Comparison of ENCODE assay signal across 24 cellular contexts in genomic region chr1:235045921-235046601, GRCh38.
DNase-seq lines count a peak whose midpoint lies in the region; ATAC-seq, FAIRE-seq and TF ChIP-seq lines count a peak whose summit lies in the region.
"Had no signal": no experiment of that assay in that cellular context is flagged by ENCODE, and none has a peak within 500 bp of the region (broad histone marks: within the 10 kb centered on the region; RNA-seq: fewer than 3 reads in every experiment).

No MANE protein-coding gene starts in this region.

- no peaks in the 10 kb centered on the region for H3K9me3 Mint-ChIP-seq in activated CD8-positive, alpha-beta T cell treated with anti-CD3 and anti-CD28 coated beads for 36 hours
- no peaks in the 10 kb centered on the region for H3K9me3 Mint-ChIP-seq in activated CD8-positive, alpha-beta T cell treated with anti-CD3 and anti-CD28 coated beads, Interleukin-2, amount 10 ng/mL, durations not matched to agents 7 days and 5 days (ENCODE audit: insufficient read depth)
- no peaks in the 10 kb centered on the region for H3K9me3 Mint-ChIP-seq in MCF 10A (ENCODE audit: unreplicated experiment)
- H3K9me3 Mint-ChIP-seq: activated T-cell treated with anti-CD3 and anti-CD28 coated beads, Interleukin-2, amount 50 U/mL, for 4 hours; type B pancreatic cell had no signal

- in situ Hi-C loops in HepG2 (cut with HindIII; ENCODE audit: extremely low pct_ligation_motif_present, low pct_unique_long_range_greater_than_20kb): no loop called here

- FAIRE-seq in kidney (lab: Jason Lieb, UNC) (no peak), HepG2 (lab: Jason Lieb, UNC) (no peak)
- FAIRE-seq: colon, endometrium, GM12892 had no signal

- BruUV-seq in MCF 10A (replicated peaks; lab: Mats Ljungman, UMichigan): no TSS peak
- no TSS peak for BruUV-seq in HepG2 (replicated peaks; lab: Mats Ljungman, UMichigan)

- no peak for DNase-seq in activated CD8-positive, alpha-beta T cell treated with anti-CD3 and anti-CD28 coated beads for 36 hours
- DNase-seq in activated CD8-positive, alpha-beta T cell treated with anti-CD3 and anti-CD28 coated beads, Interleukin-2, amount 10 ng/mL, durations not matched to agents 7 days and 5 days: no peak
- DNase-seq in T-helper 17 cell (no peak), kidney (peak; percentile 43), thyroid gland (no peak), MCF 10A (ENCODE audit: unreplicated experiment) (no peak), HepG2 (ENCODE audit: low spot score) (no peak), NCI-H2107 (lab: John Stamatoyannopoulos, UW) (no peak)
- DNase-seq: activated CD4-positive, alpha-beta T cell treated with anti-CD3 and anti-CD28 coated beads, Interleukin-2, amount 50 U/mL, for 1 hour; activated T-cell treated with anti-CD3 and anti-CD28 coated beads, Interleukin-2, amount 50 U/mL, for 4 hours; body of pancreas; DMS153; NCI-H1694 treated with DMSO at 0.1 percent for 48 hours; NK-92 treated with Interleukin-12 subunit alpha and Interleukin-12 subunit beta, amount 100 ng/mL, for 24 hours; right lobe of liver had no signal

- H4K20me1 ChIP-seq in HepG2 (ENCODE audit: insufficient read depth, low read length): no peaks in the 10 kb centered on the region

- ATAC-seq in activated CD8-positive, alpha-beta T cell treated with anti-CD3 and anti-CD28 coated beads for 36 hours: no peak
- ATAC-seq in activated CD8-positive, alpha-beta T cell treated with anti-CD3 and anti-CD28 coated beads, Interleukin-2, amount 10 ng/mL, durations not matched to agents 7 days and 5 days: no peak
- ATAC-seq in T-helper 17 cell (no peak), HepG2 (no peak)
- ATAC-seq: activated T-cell treated with anti-CD3 and anti-CD28 coated beads, Interleukin-2, amount 50 U/mL, for 4 hours; body of pancreas; HCT116; right lobe of liver had no signal

- TF ChIP-seq CTCF in activated CD8-positive, alpha-beta T cell treated with anti-CD3 and anti-CD28 coated beads for 36 hours (IDR thresholded peaks at IDR 0.05): no peak
- TF ChIP-seq CTCF in kidney (IDR thresholded peaks at IDR 0.05; ENCODE audit: borderline replicate concordance, extremely low read depth, insufficient read depth) (no peak), thyroid gland (IDR thresholded peaks at IDR 0.05) (no peak), MCF 10A (IDR thresholded peaks at IDR 0.05; ENCODE audit: unreplicated experiment) (no peak), HepG2 (CRISPR knock-in tag; IDR thresholded peaks at IDR 0.05) (no peak)

- POLR2A ChIA-PET in activated CD8-positive, alpha-beta T cell treated with anti-CD3 and anti-CD28 coated beads for 36 hours (lab: Charles Lee): interaction anchor here (0.8 kb wide), 1 partner anchor 26 kb away, joined by 3 read pairs; no protein-coding TSS in a partner anchor
- POLR2A ChIA-PET in activated CD8-positive, alpha-beta T cell treated with anti-CD3 and anti-CD28 coated beads, Interleukin-2, amount 10 ng/mL, durations not matched to agents 7 days and 5 days (lab: Charles Lee): no interaction called here
- POLR2A ChIA-PET in MCF 10A (lab: Yijun Ruan, JAX) (interaction anchor here (0.9 to 1.2 kb wide), 3 partner anchors 10 to 33 kb away, joined by 3 read pairs; no protein-coding TSS in a partner anchor), HepG2 (lab: Yijun Ruan, JAX) (no interaction called here)

- TF ChIP-seq POLR2A in thyroid gland (IDR thresholded peaks at IDR 0.05) (no peak), HepG2 (IDR thresholded peaks at IDR 0.05; ENCODE audit: insufficient read depth in 1 of 2, low read depth in 2 of 2, low read length in 2 of 2) (no peak)

- H3K9me3 ChIP-seq in T-helper 17 cell (ENCODE audit: control insufficient read depth, low read length, poor library complexity, severe bottlenecking) (no peaks in the 10 kb centered on the region), kidney (ENCODE audit: control insufficient read depth in 1 of 2, low read length in 2 of 2) (no peaks in the 10 kb centered on the region), thyroid gland (no peaks in the 10 kb centered on the region), HepG2 (ENCODE audit: low read length) (no peaks in the 10 kb centered on the region)
- H3K9me3 ChIP-seq: body of pancreas, right lobe of liver had no signal

- H3K79me2 ChIP-seq in HepG2 (ENCODE audit: insufficient read depth, low read length): no peaks in the 10 kb centered on the region
- H3K79me2 ChIP-seq: parathyroid adenoma had no signal

- no peak overlapping the region for H3K4me3 Mint-ChIP-seq in activated CD8-positive, alpha-beta T cell treated with anti-CD3 and anti-CD28 coated beads for 36 hours
- no peak overlapping the region for H3K4me3 Mint-ChIP-seq in activated CD8-positive, alpha-beta T cell treated with anti-CD3 and anti-CD28 coated beads, Interleukin-2, amount 10 ng/mL, durations not matched to agents 7 days and 5 days
- H3K4me3 Mint-ChIP-seq in T-helper 17 cell (no peak overlapping the region), MCF 10A (ENCODE audit: unreplicated experiment) (no peak overlapping the region)
- H3K4me3 Mint-ChIP-seq: activated naive CD8-positive, alpha-beta T cell; activated T-cell treated with anti-CD3 and anti-CD28 coated beads, Interleukin-2, amount 50 U/mL, for 4 hours; type B pancreatic cell had no signal

- CTCF ChIA-PET in activated CD8-positive, alpha-beta T cell treated with anti-CD3 and anti-CD28 coated beads for 36 hours (lab: Charles Lee): interaction anchor here (0.8 kb wide), 1 partner anchor 38 kb away, joined by 3 read pairs; no protein-coding TSS in a partner anchor
- CTCF ChIA-PET in activated CD8-positive, alpha-beta T cell treated with anti-CD3 and anti-CD28 coated beads, Interleukin-2, amount 10 ng/mL, durations not matched to agents 7 days and 5 days (lab: Charles Lee): no interaction called here
- CTCF ChIA-PET in MCF 10A (lab: Yijun Ruan, JAX): interaction anchor here (1.3 kb wide), 1 partner anchor 21 kb away, joined by 3 read pairs; no protein-coding TSS in a partner anchor
- CTCF ChIA-PET in HepG2 (lab: Yijun Ruan, JAX; ENCODE audit: low intra/inter-chr PET ratio, low total read pairs): no interaction called here

- peaks cover 0 to 6% of the 10 kb centered on the region in 2 donors for H3K4me1 ChIP-seq in kidney (ENCODE audit: control insufficient read depth in 1 of 2, insufficient read depth in 1 of 2, low read depth in 1 of 2, low read length in 2 of 2)
- peaks cover 28 to 37% of the 10 kb centered on the region in 2 donors for H3K4me1 ChIP-seq in thyroid gland
- H3K4me1 ChIP-seq in HepG2 (ENCODE audit: insufficient read depth, low read length): peaks cover 27% of the 10 kb centered on the region
- H3K4me1 ChIP-seq: body of pancreas, parathyroid adenoma had no signal

- H3K4me2 ChIP-seq in HepG2 (ENCODE audit: low read depth, low read length): no peak overlapping the region

- H3K4me3 ChIP-seq in kidney (ENCODE audit: low read length in 2 of 2) (no peak overlapping the region), thyroid gland (replicated peaks in 1 of 3) (no peak overlapping the region), HepG2 (replicated peaks in 1 of 3; ENCODE audit: insufficient read depth in 1 of 3, low read depth in 2 of 3, low read length in 3 of 3) (no peak overlapping the region)
- H3K4me3 ChIP-seq: body of pancreas, lung, right lobe of liver had no signal

- peaks cover 44% of the 10 kb centered on the region for H3K4me1 Mint-ChIP-seq in activated CD8-positive, alpha-beta T cell treated with anti-CD3 and anti-CD28 coated beads for 36 hours (ENCODE audit: low read depth)
- H3K4me1 Mint-ChIP-seq in activated CD8-positive, alpha-beta T cell treated with anti-CD3 and anti-CD28 coated beads, Interleukin-2, amount 10 ng/mL, durations not matched to agents 7 days and 5 days (ENCODE audit: low read depth): peaks cover 41% of the 10 kb centered on the region
- H3K4me1 Mint-ChIP-seq in T-helper 17 cell (peaks cover 12% of the 10 kb centered on the region), MCF 10A (ENCODE audit: insufficient read depth, unreplicated experiment) (peaks cover 11% of the 10 kb centered on the region)

- H3K27me3 ChIP-seq in thyroid gland: no peaks in the 10 kb centered on the region
- no peaks in the 10 kb centered on the region for H3K27me3 ChIP-seq in HepG2 (ENCODE audit: control insufficient read depth in 1 of 2, insufficient read depth in 2 of 2, low read length in 2 of 2)
- H3K27me3 ChIP-seq: body of pancreas, right lobe of liver had no signal

- intact Hi-C loops in activated CD8-positive, alpha-beta T cell treated with anti-CD3 and anti-CD28 coated beads for 36 hours (cut with micrococcal nuclease): no loop called here
- intact Hi-C loops in kidney (cut with DNase I) (no loop called here), thyroid gland (cut with DNase I) (no loop called here), MCF 10A (cut with micrococcal nuclease) (no loop called here), HepG2 (cut with micrococcal nuclease; ENCODE audit: unreplicated experiment) (no loop called here)

- H3K9ac ChIP-seq in kidney (ENCODE audit: low read length in 2 of 2) (no peak overlapping the region), HepG2 (ENCODE audit: insufficient read depth, low read depth, low read length) (no peak overlapping the region)
- H3K9ac ChIP-seq: parathyroid adenoma had no signal

- no peak for TF ChIP-seq RAD21 in HepG2 (CRISPR knock-in tag; IDR thresholded peaks at IDR 0.05)

- no peaks in the 10 kb centered on the region for H3K27me3 Mint-ChIP-seq in activated CD8-positive, alpha-beta T cell treated with anti-CD3 and anti-CD28 coated beads for 36 hours
- no peaks in the 10 kb centered on the region for H3K27me3 Mint-ChIP-seq in activated CD8-positive, alpha-beta T cell treated with anti-CD3 and anti-CD28 coated beads, Interleukin-2, amount 10 ng/mL, durations not matched to agents 7 days and 5 days (ENCODE audit: low read depth)
- H3K27me3 Mint-ChIP-seq in T-helper 17 cell (no peaks in the 10 kb centered on the region), MCF 10A (ENCODE audit: insufficient read depth, unreplicated experiment) (no peaks in the 10 kb centered on the region)
- H3K27me3 Mint-ChIP-seq: activated naive CD8-positive, alpha-beta T cell; type B pancreatic cell had no signal

- H3K27ac ChIP-seq in kidney (ENCODE audit: low read depth in 2 of 2, low read length in 2 of 2) (no peak overlapping the region), thyroid gland (peak overlapping the region in 2 of 3 donors; percentile 99), HepG2 (ENCODE audit: extremely low read length, insufficient read depth, low read length) (no peak overlapping the region)
- H3K27ac ChIP-seq: body of pancreas, HL-60, parathyroid adenoma had no signal

- TF ChIP-seq EP300 in HepG2 (IDR thresholded peaks at IDR 0.05; ENCODE audit: low read depth in 2 of 2, low read length in 2 of 2) (no peak), HepG2 (CRISPR knock-in tag; IDR thresholded peaks at IDR 0.05; ENCODE audit: borderline replicate concordance) (no peak)

- H3K36me3 Mint-ChIP-seq in activated CD8-positive, alpha-beta T cell treated with anti-CD3 and anti-CD28 coated beads for 36 hours (ENCODE audit: low read depth): no peaks in the 10 kb centered on the region
- H3K36me3 Mint-ChIP-seq in activated CD8-positive, alpha-beta T cell treated with anti-CD3 and anti-CD28 coated beads, Interleukin-2, amount 10 ng/mL, durations not matched to agents 7 days and 5 days (ENCODE audit: low read depth): no peaks in the 10 kb centered on the region
- H3K36me3 Mint-ChIP-seq in T-helper 17 cell (ENCODE audit: low read depth): no peaks in the 10 kb centered on the region
- no peaks in the 10 kb centered on the region for H3K36me3 Mint-ChIP-seq in MCF 10A (ENCODE audit: insufficient read depth, unreplicated experiment)
- H3K36me3 Mint-ChIP-seq: activated naive CD8-positive, alpha-beta T cell; type B pancreatic cell had no signal

- H3K36me3 ChIP-seq in kidney (ENCODE audit: control insufficient read depth in 1 of 2, insufficient read depth in 2 of 2, low read length in 2 of 2): no peaks in the 10 kb centered on the region
- H3K36me3 ChIP-seq in thyroid gland: no peaks in the 10 kb centered on the region
- no peaks in the 10 kb centered on the region for H3K36me3 ChIP-seq in HepG2 (replicated peaks in 1 of 2; ENCODE audit: control insufficient read depth in 1 of 2, insufficient read depth in 2 of 2, low read length in 2 of 2)
- H3K36me3 ChIP-seq: right lobe of liver had no signal

- peak overlapping the region; percentile 30 for H3K27ac Mint-ChIP-seq in activated CD8-positive, alpha-beta T cell treated with anti-CD3 and anti-CD28 coated beads for 36 hours
- no peak overlapping the region for H3K27ac Mint-ChIP-seq in activated CD8-positive, alpha-beta T cell treated with anti-CD3 and anti-CD28 coated beads, Interleukin-2, amount 10 ng/mL, durations not matched to agents 7 days and 5 days
- H3K27ac Mint-ChIP-seq in T-helper 17 cell (peak overlapping the region; percentile 59), MCF 10A (ENCODE audit: low read depth, unreplicated experiment) (no peak overlapping the region)
- H3K27ac Mint-ChIP-seq: type B pancreatic cell had no signal

- WGBS in thyroid gland, 2 donors: 94 to 95% methylated on average over 17 of the region's 17 CpGs
- 77% methylated on average over 15 of the region's 17 CpGs for WGBS in HepG2 (ENCODE audit: low lambda C conversion rate)

- no peak overlapping the region for H2AFZ ChIP-seq in HepG2 (ENCODE audit: low read length)
- H2AFZ ChIP-seq: parathyroid adenoma had no signal

Comparison
In these comparisons a context has a peak if more than half of its experiments do, and no peak if none do; other contexts are left out.
1. H3K27ac Mint-ChIP-seq: peak in activated CD8-positive, alpha-beta T cell treated with anti-CD3 and anti-CD28 coated beads for 36 hours (single experiment) and T-helper 17 cell (single experiment); none in activated CD8-positive, alpha-beta T cell treated with anti-CD3 and anti-CD28 coated beads, Interleukin-2, amount 10 ng/mL, durations not matched to agents 7 days and 5 days (single experiment) and MCF 10A (single experiment).
2. CTCF ChIA-PET loops: an anchor here in activated CD8-positive, alpha-beta T cell treated with anti-CD3 and anti-CD28 coated beads for 36 hours (0.8 kb wide) and MCF 10A (1.3 kb wide); none called in activated CD8-positive, alpha-beta T cell treated with anti-CD3 and anti-CD28 coated beads, Interleukin-2, amount 10 ng/mL, durations not matched to agents 7 days and 5 days and HepG2.
3. POLR2A ChIA-PET loops: an anchor here in activated CD8-positive, alpha-beta T cell treated with anti-CD3 and anti-CD28 coated beads for 36 hours (0.8 kb wide) and MCF 10A (0.9 to 1.2 kb wide); none called in activated CD8-positive, alpha-beta T cell treated with anti-CD3 and anti-CD28 coated beads, Interleukin-2, amount 10 ng/mL, durations not matched to agents 7 days and 5 days and HepG2.
4. H3K27ac ChIP-seq: peak in thyroid gland (2 of 3); none in kidney (0 of 2) and HepG2 (single experiment).